In genomic region chr20:33656010-33656782, GRCh38 we compare ENCODE assay signal across 2 cellular contexts.
TF ChIP-seq lines count a peak whose summit lies in the region.

No MANE protein-coding gene starts in this region.

TF ChIP-seq in SK-N-SH, 30 proteins besides CTCF, POLR2A, EP300 and RAD21:
- TF ChIP-seq REST (IDR thresholded peaks at IDR 0.05; ENCODE audit: low read depth, low read length) (no peak), YY1 (IDR thresholded peaks at IDR 0.05; ENCODE audit: low read depth) (no peak), FOSL2 (IDR thresholded peaks at IDR 0.05; ENCODE audit: borderline replicate concordance, low read depth) (no peak), SMC3 (IDR thresholded peaks at IDR 0.05; ENCODE audit: low read depth, low read length) (no peak), NFIC (IDR thresholded peaks at IDR 0.05; ENCODE audit: borderline replicate concordance) (no peak), USF2 (IDR thresholded peaks at IDR 0.05; ENCODE audit: borderline replicate concordance, low read depth, low read length) (no peak), JUND (IDR thresholded peaks at IDR 0.05) (no peak), EZH2phosphoT487 (IDR thresholded peaks at IDR 0.05; ENCODE audit: borderline replicate concordance, low read depth) (no peak), GATA2 (CRISPR knock-in tag; IDR thresholded peaks at IDR 0.05) (no peak), TCF12 (IDR thresholded peaks at IDR 0.05) (no peak), TAF1 (IDR thresholded peaks at IDR 0.05; ENCODE audit: borderline replicate concordance, low read depth, low read length) (no peak)

TF ChIP-seq in SK-N-SH treated with all-trans-retinoic acid at 6 μM for 48 hours, 23 proteins besides CTCF, POLR2A, EP300 and RAD21 (continued from another document):
- no peak for TF ChIP-seq TSHZ2 (CRISPR knock-in tag; IDR thresholded peaks at IDR 0.05)
- no peak for TF ChIP-seq ZNF565 (CRISPR knock-in tag; conservative IDR thresholded peaks at IDR 0.05; ENCODE audit: low read depth)
- no peak for TF ChIP-seq CSRNP3 (CRISPR knock-in tag; IDR thresholded peaks at IDR 0.05)
- no peak for TF ChIP-seq ARNTL (CRISPR knock-in tag; IDR thresholded peaks at IDR 0.05; ENCODE audit: borderline replicate concordance, low read depth)
